In the genomic region with DNA sequence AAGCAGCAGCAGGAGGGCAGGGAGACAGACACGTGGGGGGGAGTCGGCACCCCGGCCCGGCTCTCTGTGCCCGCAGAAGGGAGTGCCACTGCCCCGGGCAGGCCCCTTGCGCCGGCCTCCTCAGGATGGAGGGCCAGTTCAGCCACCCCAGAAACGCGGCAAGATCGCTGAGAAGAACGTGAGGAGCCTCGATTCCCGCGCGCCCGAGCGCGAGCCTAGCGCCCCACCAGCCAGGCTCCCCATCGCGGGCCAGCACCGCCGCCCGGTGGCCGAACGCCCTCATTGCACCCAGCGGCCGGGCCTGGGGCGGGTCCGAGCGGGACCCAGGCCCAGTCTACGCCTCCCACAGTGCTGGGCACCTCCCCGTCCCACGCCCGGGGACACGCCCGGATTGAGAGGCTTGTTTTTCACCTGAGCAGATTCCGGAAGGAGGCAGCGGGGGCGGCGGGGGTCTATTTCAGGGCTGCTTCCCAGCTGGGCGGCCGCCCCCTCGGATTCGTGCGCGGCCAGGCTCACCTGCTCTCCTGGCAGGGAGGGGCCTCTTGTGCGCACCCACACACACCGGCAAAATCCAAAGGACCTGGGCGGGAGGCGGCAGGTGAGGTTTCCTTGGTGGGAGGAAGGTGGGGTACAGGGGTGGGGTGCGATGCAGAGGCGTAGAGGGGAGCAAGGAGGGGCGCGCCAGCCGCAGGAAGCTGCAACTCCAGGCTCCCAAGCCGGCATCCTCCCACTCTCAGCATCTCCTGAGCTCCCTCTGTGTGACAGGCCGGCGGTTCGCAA, we compare ENCODE assay signal across 8 cellular contexts. TPM values are rescaled to one million over a fixed set of nuclear protein-coding genes. Genes with fewer than 3 reads are reported as not detected.
DNase-seq lines count a peak whose midpoint lies in the region; ATAC-seq, FAIRE-seq and TF ChIP-seq lines count a peak whose summit lies in the region.

No MANE protein-coding gene starts in this region.

- H3K4me3 Mint-ChIP-seq in nephron progenitor cell: peak overlapping the region; percentile 75

- H3K4me1 ChIP-seq in A673 (ENCODE audit: insufficient read depth, low read length, poor library complexity, severe bottlenecking): peaks cover 6% of the 10 kb centered on the region
- H3K4me1 ChIP-seq in esophagus squamous epithelium: peaks cover 6 to 11% (median 8%) of the 10 kb centered on the region in 3 donors
- peaks cover 6 to 11% (median 9%) of the 10 kb centered on the region in 4 donors for H3K4me1 ChIP-seq in stomach

- H3K9me3 ChIP-seq in A673 (ENCODE audit: low read depth, low read length, poor library complexity, severe bottlenecking) (peaks cover 4% of the 10 kb centered on the region), esophagus squamous epithelium (peaks cover 0 to 11% (median 11%) of the 10 kb centered on the region in 3 donors), stomach (peaks cover 4 to 11% (median 10%) of the 10 kb centered on the region in 4 donors)

- no peak overlapping the region for H3K27ac Mint-ChIP-seq in nephron progenitor cell

- peaks cover 35% of the 10 kb centered on the region for H3K4me1 Mint-ChIP-seq in nephron progenitor cell

- peaks cover 24% of the 10 kb centered on the region for H3K9me3 Mint-ChIP-seq in nephron progenitor cell

- H3K36me3 ChIP-seq in A673 (ENCODE audit: insufficient read depth, low read length, poor library complexity, severe bottlenecking) (no peaks in the 10 kb centered on the region), esophagus squamous epithelium (no peaks in the 10 kb centered on the region), stomach (no peaks in the 10 kb centered on the region)

- BruUV-seq in A673 (replicated peaks; lab: Mats Ljungman, UMichigan): no TSS peak

- intact Hi-C loops in A673 (cut with micrococcal nuclease; ENCODE audit: unreplicated experiment) (loop anchor here (1.0 to 10.0 kb wide), 4 partner anchors 100 to 440 kb away; a partner anchor contains a TSS), esophagus squamous epithelium (cut with DNase I) (loop anchor here (10.0 kb wide), 1 partner anchor 390 kb away; no protein-coding TSS in a partner anchor), stomach (cut with DNase I; ENCODE audit: low total_unique reads) (loop anchor here (5.0 to 10.0 kb wide), 2 partner anchors 98 to 380 kb away; no protein-coding TSS in a partner anchor)

- WGBS in esophagus squamous epithelium, 2 donors: 29 to 49% methylated on average over 6 to 11 of the region's 61 CpGs
- WGBS in stomach, 5 donors: 6 to 16% (median 8%) methylated on average over 23 to 61 of the region's 61 CpGs

- CTCF ChIA-PET in A673 (lab: Charles Lee): interaction anchor here (0.5 to 2.5 kb wide), 7 partner anchors 9 to 575 kb away, joined by 3 to 11 read pairs (median 4); a partner anchor contains a TSS

- H3K27me3 Mint-ChIP-seq in nephron progenitor cell (ENCODE audit: low read depth, poor library complexity): peaks cover 69% of the 10 kb centered on the region

- TF ChIP-seq CTCF in A673 (conservative IDR thresholded peaks at IDR 0.05; ENCODE audit: low read depth, low read length) (peak; percentile 90), esophagus squamous epithelium (IDR thresholded peaks at IDR 0.05) (peak; percentile 87 to 99 (median 97)), nephron progenitor cell (IDR thresholded peaks at IDR 0.05) (peak; percentile 98), stomach (IDR thresholded peaks at IDR 0.05) (peak in 5 of 7 experiments; percentile 83 to 98 (median 93))

- peak; percentile 71 for FAIRE-seq in GM12892 (lab: Jason Lieb, UNC)

- H3K27me3 ChIP-seq in A673 (replicated peaks; ENCODE audit: insufficient read depth, low read depth, low read length, poor library complexity) (peaks cover 5% of the 10 kb centered on the region), esophagus squamous epithelium (peaks cover 0 to 70% (median 15%) of the 10 kb centered on the region in 4 donors), stomach (peaks cover 5 to 66% (median 54%) of the 10 kb centered on the region in 3 donors)

- TF ChIP-seq POLR2A in GM12892 (IDR thresholded peaks at IDR 0.05; ENCODE audit: low read depth, low read length) (no peak), esophagus squamous epithelium (IDR thresholded peaks at IDR 0.05) (no peak), stomach (IDR thresholded peaks at IDR 0.05) (no peak)

- H3K36me3 Mint-ChIP-seq in nephron progenitor cell (ENCODE audit: low read depth): peaks cover 3% of the 10 kb centered on the region

- H3K4me3 ChIP-seq in A673 (ENCODE audit: low read depth, low read length, poor library complexity, severe bottlenecking): peak overlapping the region; percentile 24
- peak overlapping the region in 2 of 4 donors; percentile 20 to 49 for H3K4me3 ChIP-seq in esophagus squamous epithelium
- peak overlapping the region in 3 of 4 donors; percentile 8 to 44 (median 18) for H3K4me3 ChIP-seq in stomach

- POLR2A ChIA-PET in A673 (lab: Charles Lee; ENCODE audit: low non-redundant PET): no interaction called here

- no peak overlapping the region for H3K27ac ChIP-seq in A673 (ENCODE audit: low read depth, low read length, poor library complexity, severe bottlenecking)
- no peak overlapping the region for H3K27ac ChIP-seq in esophagus squamous epithelium
- no peak overlapping the region for H3K27ac ChIP-seq in stomach

- DNase-seq in A673 (ENCODE audit: low spot score) (peak; percentile 77), GM12892 (ENCODE audit: insufficient read length) (peak; percentile 95), NCI-H82 treated with DMSO at 0.1 percent for 48 hours (lab: John Stamatoyannopoulos, UW; ENCODE audit: unreplicated experiment) (peak; percentile 8), activated T-cell treated with anti-CD3 and anti-CD28 coated beads for 48 hours (ENCODE audit: low read depth) (peak; percentile 71), esophagus squamous epithelium (lab: John Stamatoyannopoulos, UW) (no peak), nephron progenitor cell (peak; percentile 92), stomach (peak; percentile 57)

- no peak for ATAC-seq in GM19035 (IDR thresholded peaks at IDR 0.05; ENCODE audit: unreplicated experiment)

- TF ChIP-seq EP300 in stomach (IDR thresholded peaks at IDR 0.05): no peak

RNA-seq across cellular contexts. Expression of a gene that starts 9.0 kb away (rescaled TPM):
- total RNA-seq in A673 (2021): 0.26 and 0.41 TPM in 2 replicates
- polyA plus RNA-seq in GM12892 (2012; ENCODE audit: missing spikeins): not detected
- total RNA-seq in esophagus squamous epithelium: not detected
- under 1 TPM in 1 of 5 donors, not detected in 4; 0.55 TPM for total RNA-seq in stomach
- not detected for polyA plus RNA-seq in stomach
